ENCODE assay signal across 23 cellular contexts in genomic region chr16:19967963-19968362, GRCh38.
"Had no signal": no experiment of that assay in that cellular context is flagged by ENCODE, and none has a peak within 500 bp of the region (broad histone marks: within the 10 kb centered on the region; RNA-seq: fewer than 3 reads in every experiment).

No MANE protein-coding gene starts in this region.

- H3K36me3 ChIP-seq: breast epithelium, MG63, SJSA1 had no signal

- H3K4me1 ChIP-seq: body of pancreas, breast epithelium, SJSA1 had no signal

- H3K9me3 ChIP-seq: body of pancreas, breast epithelium, MG63, SJSA1, SK-N-SH had no signal

- H3K9ac ChIP-seq: SK-N-SH had no signal

- H3K27ac ChIP-seq: body of pancreas, breast epithelium, SJSA1 had no signal

- FAIRE-seq: astrocyte, TTC549 had no signal

- H3K4me2 ChIP-seq: SK-N-SH had no signal

- DNase-seq: activated CD4-positive, alpha-beta T cell treated with anti-CD3 and anti-CD28 coated beads, Interleukin-2, amount 10 ng/mL, durations not matched to agents 24 days and 14 days; activated CD4-positive, alpha-beta T cell treated with anti-CD3 and anti-CD28 coated beads, Interleukin-2, amount 50 U/mL, for 4 hours; activated CD8-positive, alpha-beta T cell treated with anti-CD3 and anti-CD28 coated beads for 36 hours; activated gamma-delta T cell; activated naive CD4-positive, alpha-beta T cell treated with Interleukin-2 at 50 U/mL for 16 hours; activated naive CD8-positive, alpha-beta T cell treated with anti-CD3 and anti-CD28 coated beads, Interleukin-2, amount 10 ng/mL, durations not matched to agents 7 days and 5 days; activated T-cell treated with anti-CD3 and anti-CD28 coated beads, Interleukin-2, amount 50 U/mL, for 1 hour; activated T-cell treated with anti-CD3 and anti-CD28 coated beads, Interleukin-2, amount 50 U/mL, for 72 hours; body of pancreas; Karpas-422; MG63; NCI-H1092; NCI-H1436 treated with DMSO at 0.1 percent for 48 hours; NCI-H1694 treated with DMSO at 0.1 percent for 48 hours; NCI-H2029; NCI-H345; NCI-H524 treated with DMSO at 0.1 percent for 48 hours; Right ventricle myocardium superior; SK-N-SH had no signal

- H3K27me3 ChIP-seq: body of pancreas, breast epithelium, SJSA1 had no signal

- H3K4me3 ChIP-seq: body of pancreas, breast epithelium, MG63, SJSA1 had no signal
